ENCODE assay signal across 3 cellular contexts in genomic region chr15:32427635-32428034, GRCh38. TPM values are rescaled to one million over a fixed set of nuclear protein-coding genes. Genes with fewer than 3 reads are reported as not detected.
"Had no signal": no experiment of that assay in that cellular context is flagged by ENCODE, and none has a peak within 500 bp of the region (broad histone marks: within the 10 kb centered on the region; RNA-seq: fewer than 3 reads in every experiment).

No MANE protein-coding gene starts in this region.

RNA-seq across cellular contexts. Expression of gene GOLGA8K, which starts 24.5 kb away (rescaled TPM):
- total RNA-seq: MCF 10A, Peyer's patch, SJSA1 had no signal

RNA-seq across cellular contexts. Expression of gene GOLGA8O, which starts 27.8 kb away (rescaled TPM):
- total RNA-seq: SJSA1 had no signal
